8 cellular contexts compared by ENCODE assay signal in the genomic region with DNA sequence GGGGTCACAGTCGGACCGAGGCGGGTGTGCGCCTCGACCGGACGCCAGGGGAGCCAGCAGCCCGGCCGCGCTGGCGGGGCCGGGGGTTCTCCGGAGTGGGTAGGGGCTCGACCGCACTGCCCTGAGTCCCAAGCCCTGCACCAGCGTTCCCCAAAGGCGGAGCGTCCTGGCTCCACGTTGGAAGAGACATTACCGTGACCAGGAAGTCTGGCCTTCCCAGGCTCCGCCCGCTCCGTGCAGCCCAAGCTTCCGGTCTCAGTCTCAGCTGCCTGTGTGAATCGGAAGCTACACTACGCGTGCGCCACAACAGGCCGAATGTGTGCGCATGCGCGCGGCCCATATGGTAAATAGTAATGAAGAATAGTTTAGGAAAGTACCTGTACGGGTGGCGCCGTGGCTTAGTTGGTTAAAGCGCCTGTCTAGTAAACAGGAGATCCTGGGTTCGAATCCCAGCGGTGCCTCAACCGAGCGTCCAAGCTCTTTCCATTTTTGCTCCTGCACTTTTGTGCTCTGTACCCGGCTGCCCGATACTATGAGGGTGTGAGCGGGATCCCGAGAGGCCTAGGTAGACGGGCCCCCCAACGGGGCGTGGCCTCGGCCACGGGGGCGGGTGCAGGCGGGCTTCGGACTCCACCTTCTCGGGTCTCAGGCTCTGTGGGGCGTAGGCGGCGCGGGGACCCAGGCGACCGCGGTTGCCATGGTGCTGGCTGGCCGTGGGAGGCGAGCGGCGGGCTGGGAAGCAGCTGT. TPM values are rescaled to one million over a fixed set of nuclear protein-coding genes. Genes with fewer than 3 reads are reported as not detected.
DNase-seq lines count a peak whose midpoint lies in the region; ATAC-seq and TF ChIP-seq lines count a peak whose summit lies in the region.

No MANE protein-coding gene starts in this region.

- no peaks in the 10 kb centered on the region for H3K9me3 ChIP-seq in liver (ENCODE audit: control insufficient read depth in 4 of 4, low read length in 3 of 4)

- no peaks in the 10 kb centered on the region for H3K36me3 ChIP-seq in liver (ENCODE audit: control insufficient read depth in 4 of 4, insufficient read depth in 3 of 4, low read depth in 1 of 4, low read length in 3 of 4)

- peak overlapping the region; percentile 55 to 82 (median 61) for H3K4me3 ChIP-seq in liver (ENCODE audit: low read depth in 1 of 3, low read length in 3 of 3)

- no peak for TF ChIP-seq RAD21 in liver (IDR thresholded peaks at IDR 0.05)

- ATAC-seq in GM19328 (IDR thresholded peaks at IDR 0.05; ENCODE audit: unreplicated experiment) = peak; percentile 89
- peak; percentile 83 for ATAC-seq in HG03520 (IDR thresholded peaks at IDR 0.05; ENCODE audit: unreplicated experiment)

- DNase-seq in NCI-H69 (lab: John Stamatoyannopoulos, UW) (peak; percentile 100), dermis microvascular lymphatic vessel endothelial cell (ENCODE audit: low read depth in 2 of 2) (peak; percentile 95 to 97)
- DNase-seq in activated CD4-positive, alpha-beta T cell treated with anti-CD3 and anti-CD28 coated beads, Interleukin-2, amount 50 U/mL, for 24 hours (ENCODE audit: low read depth in 1 of 2, low spot score in 1 of 2) = peak; percentile 97 to 99
- DNase-seq in stimulated activated CD4-positive, alpha-beta T cell treated with anti-CD3 and anti-CD28 coated beads, Interleukin-4, amount 100 ng/mL, for 24 hours = peak; percentile 96

- under 1% methylated on average over 65 of the region's 65 CpGs for WGBS in liver

- peak overlapping the region; percentile 91 for H3K27ac ChIP-seq in C4-2B
- peak overlapping the region; percentile 72 to 87 for H3K27ac ChIP-seq in liver (ENCODE audit: low read depth in 1 of 2, low read length in 2 of 2)

- peak overlapping the region; percentile 57 to 70 for H3K9ac ChIP-seq in liver (ENCODE audit: low read depth in 1 of 2, low read length in 2 of 2)

- no peaks in the 10 kb centered on the region for H3K27me3 ChIP-seq in liver (ENCODE audit: control insufficient read depth in 4 of 4, insufficient read depth in 4 of 4, low read length in 3 of 4)

- TF ChIP-seq CTCF in C4-2B (conservative IDR thresholded peaks at IDR 0.05) (no peak), liver (IDR thresholded peaks at IDR 0.05; ENCODE audit: low read depth, low read length, missing input control) (no peak)

- H3K4me1 ChIP-seq in liver (ENCODE audit: control insufficient read depth in 4 of 4, insufficient read depth in 4 of 4, low read length in 3 of 4) = peaks cover 2 to 31% (median 24%) of the 10 kb centered on the region in 4 donors

TF ChIP-seq in liver, 16 proteins besides CTCF, POLR2A, EP300 and RAD21:
- TF ChIP-seq HNF4G (IDR thresholded peaks at IDR 0.05) = no peak
- peak in 1 of 2 donors; percentile 32 for TF ChIP-seq HNF4A (conservative IDR thresholded peaks at IDR 0.05)
- TF ChIP-seq JUND (IDR thresholded peaks at IDR 0.05) = no peak
- TF ChIP-seq MAX (IDR thresholded peaks at IDR 0.05) = peak; percentile 93
- TF ChIP-seq EGR1 (IDR thresholded peaks at IDR 0.05; ENCODE audit: low read depth in 2 of 2) = peak; percentile 86 to 93
- TF ChIP-seq ZBTB33 (IDR thresholded peaks at IDR 0.05) = peak; percentile 68
- TF ChIP-seq RXRA (IDR thresholded peaks at IDR 0.05) = peak; percentile 16 to 25
- peak; percentile 12 for TF ChIP-seq NR2F2 (IDR thresholded peaks at IDR 0.05)
- peak; percentile 34 for TF ChIP-seq FOXA2 (IDR thresholded peaks at IDR 0.05)
- TF ChIP-seq SP1 (IDR thresholded peaks at IDR 0.05) = peak; percentile 71
- peak; percentile 73 to 90 for TF ChIP-seq GABPA (IDR thresholded peaks at IDR 0.05 in 1 of 2, conservative IDR thresholded peaks at IDR 0.05 in 1 of 2)
- peak; percentile 81 for TF ChIP-seq YY1 (IDR thresholded peaks at IDR 0.05)
- TF ChIP-seq FOXA1 (IDR thresholded peaks at IDR 0.05) = peak; percentile 39
- TF ChIP-seq, protein P1, sequence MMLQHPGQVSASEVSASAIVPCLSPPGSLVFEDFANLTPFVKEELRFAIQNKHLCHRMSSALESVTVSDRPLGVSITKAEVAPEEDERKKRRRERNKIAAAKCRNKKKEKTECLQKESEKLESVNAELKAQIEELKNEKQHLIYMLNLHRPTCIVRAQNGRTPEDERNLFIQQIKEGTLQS (IDR thresholded peaks at IDR 0.05) = peak; percentile 100
- TF ChIP-seq, protein P2, sequence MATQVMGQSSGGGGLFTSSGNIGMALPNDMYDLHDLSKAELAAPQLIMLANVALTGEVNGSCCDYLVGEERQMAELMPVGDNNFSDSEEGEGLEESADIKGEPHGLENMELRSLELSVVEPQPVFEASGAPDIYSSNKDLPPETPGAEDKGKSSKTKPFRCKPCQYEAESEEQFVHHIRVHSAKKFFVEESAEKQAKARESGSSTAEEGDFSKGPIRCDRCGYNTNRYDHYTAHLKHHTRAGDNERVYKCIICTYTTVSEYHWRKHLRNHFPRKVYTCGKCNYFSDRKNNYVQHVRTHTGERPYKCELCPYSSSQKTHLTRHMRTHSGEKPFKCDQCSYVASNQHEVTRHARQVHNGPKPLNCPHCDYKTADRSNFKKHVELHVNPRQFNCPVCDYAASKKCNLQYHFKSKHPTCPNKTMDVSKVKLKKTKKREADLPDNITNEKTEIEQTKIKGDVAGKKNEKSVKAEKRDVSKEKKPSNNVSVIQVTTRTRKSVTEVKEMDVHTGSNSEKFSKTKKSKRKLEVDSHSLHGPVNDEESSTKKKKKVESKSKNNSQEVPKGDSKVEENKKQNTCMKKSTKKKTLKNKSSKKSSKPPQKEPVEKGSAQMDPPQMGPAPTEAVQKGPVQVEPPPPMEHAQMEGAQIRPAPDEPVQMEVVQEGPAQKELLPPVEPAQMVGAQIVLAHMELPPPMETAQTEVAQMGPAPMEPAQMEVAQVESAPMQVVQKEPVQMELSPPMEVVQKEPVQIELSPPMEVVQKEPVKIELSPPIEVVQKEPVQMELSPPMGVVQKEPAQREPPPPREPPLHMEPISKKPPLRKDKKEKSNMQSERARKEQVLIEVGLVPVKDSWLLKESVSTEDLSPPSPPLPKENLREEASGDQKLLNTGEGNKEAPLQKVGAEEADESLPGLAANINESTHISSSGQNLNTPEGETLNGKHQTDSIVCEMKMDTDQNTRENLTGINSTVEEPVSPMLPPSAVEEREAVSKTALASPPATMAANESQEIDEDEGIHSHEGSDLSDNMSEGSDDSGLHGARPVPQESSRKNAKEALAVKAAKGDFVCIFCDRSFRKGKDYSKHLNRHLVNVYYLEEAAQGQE (IDR thresholded peaks at IDR 0.05) = peak; percentile 90
- peak; percentile 54 for TF ChIP-seq TAF1 (conservative IDR thresholded peaks at IDR 0.05)

RNA-seq across cellular contexts. Expression of gene LRP3, which starts 17.3 kb away (rescaled TPM):
- 6.9 and 13.0 TPM in 2 replicates for total RNA-seq in dermis microvascular lymphatic vessel endothelial cell
- total RNA-seq in liver = 10 to 100 TPM; 12.0 to 18.7 TPM
- polyA plus RNA-seq in liver = 10 to 100 TPM in 1 of 2 donors, 1 to 10 TPM in 1; 2.5 to 42.3 TPM

RNA-seq across cellular contexts. Expression of gene WDR88, which starts 44.9 kb away (rescaled TPM):
- total RNA-seq in dermis microvascular lymphatic vessel endothelial cell = not detected in 2 replicates
- under 1 TPM in 1 of 2 donors, not detected in 1; 0.08 TPM for total RNA-seq in liver
- under 1 TPM in 1 of 2 donors, not detected in 1; 0.08 TPM for polyA plus RNA-seq in liver

RNA-seq across cellular contexts. Expression of gene SLC7A10, which starts 48.8 kb away (rescaled TPM):
- not detected in 2 replicates for total RNA-seq in dermis microvascular lymphatic vessel endothelial cell
- not detected for total RNA-seq in liver
- polyA plus RNA-seq in liver = not detected

Comparison
In these comparisons a context has a peak if more than half of its experiments do, and no peak if none do; other contexts are left out.
1. Peak in every context shown above with its lines: DNase-seq, ATAC-seq, H3K4me3 ChIP-seq and H3K27ac ChIP-seq.